In the genomic region with DNA sequence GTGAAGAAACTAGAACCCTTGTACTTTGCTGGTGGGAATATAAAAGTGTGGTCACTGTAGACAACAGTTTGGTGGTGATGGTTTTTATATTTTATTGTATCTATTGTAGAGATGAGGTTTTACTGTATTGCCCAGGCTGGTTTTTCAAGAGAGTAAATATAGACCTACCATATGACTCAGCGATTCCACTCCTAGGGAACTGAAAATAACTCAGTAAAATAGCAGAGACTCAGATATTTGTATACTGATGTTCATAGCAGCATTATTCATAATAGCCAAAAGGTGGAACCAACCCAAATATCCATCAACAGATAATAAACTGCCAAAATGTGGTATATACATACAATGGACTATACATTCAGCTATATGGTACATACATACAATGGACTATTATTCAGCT, we compare ENCODE assay signal across 9 cellular contexts.
DNase-seq lines count a peak whose midpoint lies in the region; ATAC-seq and TF ChIP-seq lines count a peak whose summit lies in the region.
"Had no signal": no experiment of that assay in that cellular context is flagged by ENCODE, and none has a peak within 500 bp of the region (broad histone marks: within the 10 kb centered on the region; RNA-seq: fewer than 3 reads in every experiment).

No MANE protein-coding gene starts in this region.

- H3K27me3 ChIP-seq in spleen (replicated peaks in 1 of 7) (no peaks in the 10 kb centered on the region), Peyer's patch (no peaks in the 10 kb centered on the region)

- POLR2A ChIA-PET in GM10248 (lab: Yijun Ruan, JAX), result no interaction called here

- no peak overlapping the region for H3K4me3 Mint-ChIP-seq in chondrocyte (ENCODE audit: unreplicated experiment)

- no peak for TF ChIP-seq POLR2A in spleen (IDR thresholded peaks at IDR 0.05)
- no peak for TF ChIP-seq POLR2A in Peyer's patch (IDR thresholded peaks at IDR 0.05)

- intact Hi-C loops in spleen (cut with DNase I; ENCODE audit: low total_unique reads), result no loop called here

- H3K27ac Mint-ChIP-seq in chondrocyte (ENCODE audit: unreplicated experiment), result peak overlapping the region; percentile 79

- peaks cover 35% of the 10 kb centered on the region for H3K4me1 Mint-ChIP-seq in chondrocyte (ENCODE audit: low read depth)

- peak; percentile 81 for ATAC-seq in GM18502 (IDR thresholded peaks at IDR 0.05; ENCODE audit: poor library complexity, unreplicated experiment)
- ATAC-seq in GM21619 (IDR thresholded peaks at IDR 0.05; ENCODE audit: unreplicated experiment), result peak; percentile 67
- ATAC-seq in HG03439 (IDR thresholded peaks at IDR 0.05; ENCODE audit: unreplicated experiment), result peak; percentile 83

- H3K4me3 ChIP-seq in spleen, result no peak overlapping the region
- H3K4me3 ChIP-seq in Peyer's patch, result no peak overlapping the region

- CTCF ChIA-PET in GM10248 (lab: Yijun Ruan, JAX), result interaction anchor here (0.9 to 1.0 kb wide), 2 partner anchors 35 to 87 kb away, joined by 3 to 4 read pairs; no protein-coding TSS in a partner anchor

- DNase-seq in chondrocyte (ENCODE audit: low spot score), result no peak
- no peak for DNase-seq in spleen
- no peak for DNase-seq in Peyer's patch
- no peak for DNase-seq in stimulated activated CD4-positive, alpha-beta T cell treated with anti-CD3 and anti-CD28 coated beads, Interleukin-4, amount 100 ng/mL, for 24 hours
- no peak for DNase-seq in GM10248 (ENCODE audit: extremely low spot score)
- DNase-seq: DMS153 had no signal

- TF ChIP-seq CTCF in chondrocyte (IDR thresholded peaks at IDR 0.05) (peak; percentile 31), spleen (IDR thresholded peaks at IDR 0.05 in 8 of 11, conservative IDR thresholded peaks at IDR 0.05 in 3 of 11) (no peak), Peyer's patch (IDR thresholded peaks at IDR 0.05) (no peak), GM10248 (IDR thresholded peaks at IDR 0.05; ENCODE audit: control extremely low read depth, extremely low read depth, low read depth, missing control alignments) (no peak)

- H3K36me3 ChIP-seq in spleen (no peaks in the 10 kb centered on the region), Peyer's patch (no peaks in the 10 kb centered on the region)

- H3K27ac ChIP-seq in spleen (no peak overlapping the region), Peyer's patch (no peak overlapping the region)

- H3K9me3 Mint-ChIP-seq in chondrocyte (ENCODE audit: low read depth), result peaks cover 7% of the 10 kb centered on the region

- peaks cover 0 to 31% (median 6%) of the 10 kb centered on the region in 6 donors for H3K4me1 ChIP-seq in spleen
- no peaks in the 10 kb centered on the region for H3K4me1 ChIP-seq in Peyer's patch

- no peaks in the 10 kb centered on the region for H3K36me3 Mint-ChIP-seq in chondrocyte (ENCODE audit: low read depth)

- 41 to 57% (median 52%) methylated on average over 1 of the region's 1 CpG for WGBS in spleen, 5 donors

- no peaks in the 10 kb centered on the region for H3K27me3 Mint-ChIP-seq in chondrocyte (ENCODE audit: low read depth)

- H3K9me3 ChIP-seq in spleen (no peaks in the 10 kb centered on the region), Peyer's patch (no peaks in the 10 kb centered on the region)
